In the genomic region with DNA sequence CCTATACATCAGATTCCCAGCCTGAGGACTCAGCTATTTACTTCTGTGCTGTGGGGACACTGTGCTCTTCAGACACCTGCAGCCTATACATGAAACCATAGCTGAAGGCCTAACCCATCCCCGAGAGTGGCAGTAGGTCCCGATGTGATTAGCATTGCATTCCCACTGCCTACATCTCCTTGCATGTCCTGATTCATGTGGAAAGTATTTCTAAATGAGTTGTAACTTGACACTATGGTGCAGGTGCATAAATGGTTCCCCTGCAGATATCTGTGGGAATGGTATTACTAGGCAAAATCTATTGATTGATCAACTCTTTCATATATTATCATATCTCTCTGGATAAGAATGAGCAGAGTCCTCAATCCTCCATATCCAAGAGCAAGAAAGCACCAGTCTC, we compare ENCODE assay signal across 1 cellular context.
TF ChIP-seq lines count a peak whose summit lies in the region.

No MANE protein-coding gene starts in this region.

TF ChIP-seq in GM23338, 12 proteins besides CTCF, POLR2A, EP300 and RAD21 (continued from another document):
- no peak for TF ChIP-seq CREB1 (CRISPR knock-in tag; IDR thresholded peaks at IDR 0.05; ENCODE audit: low read depth)
- TF ChIP-seq POLR2AphosphoS5 (IDR thresholded peaks at IDR 0.05; ENCODE audit: low read depth): no peak
- TF ChIP-seq ZNF331 (CRISPR knock-in tag; IDR thresholded peaks at IDR 0.05; ENCODE audit: low read depth): no peak
- TF ChIP-seq ZNF114 (CRISPR knock-in tag; IDR thresholded peaks at IDR 0.05): no peak
- no peak for TF ChIP-seq REST (IDR thresholded peaks at IDR 0.05; ENCODE audit: unreplicated experiment)
- TF ChIP-seq ETS1 (IDR thresholded peaks at IDR 0.05): no peak
